Comparison of ENCODE assay signal across 24 cellular contexts in the genomic region with DNA sequence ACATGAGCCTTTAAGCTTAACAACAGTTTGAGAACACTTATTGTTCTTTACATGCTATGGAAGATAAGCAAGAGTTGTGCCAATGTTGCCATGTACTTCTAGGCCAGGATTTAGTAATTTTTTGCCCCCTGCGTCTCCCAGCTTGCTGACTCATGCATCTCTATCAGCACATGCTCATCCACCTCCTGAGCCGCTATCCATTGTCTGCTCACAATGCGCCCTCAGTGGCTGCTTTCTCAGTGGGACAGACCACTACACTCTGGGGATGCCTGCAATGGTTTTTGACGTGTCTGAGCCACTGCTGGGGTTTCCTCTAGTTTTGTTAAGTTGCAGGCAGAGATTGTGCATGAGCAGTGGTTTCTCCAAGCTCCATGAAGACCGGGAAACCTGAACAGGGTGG. TPM values are rescaled to one million over a fixed set of nuclear protein-coding genes. Genes with fewer than 3 reads are reported as not detected.
DNase-seq lines count a peak whose midpoint lies in the region; FAIRE-seq and TF ChIP-seq lines count a peak whose summit lies in the region.
"Had no signal": no experiment of that assay in that cellular context is flagged by ENCODE, and none has a peak within 500 bp of the region (broad histone marks: within the 10 kb centered on the region; RNA-seq: fewer than 3 reads in every experiment).

No MANE protein-coding gene starts in this region.

- no peak overlapping the region for H3K9ac ChIP-seq in astrocyte (ENCODE audit: low read length)

- H3K79me2 ChIP-seq in astrocyte (ENCODE audit: insufficient read depth, low read length) = peaks cover 55% of the 10 kb centered on the region

- DNase-seq in activated CD4-positive, alpha-beta T cell treated with anti-CD3 and anti-CD28 coated beads, Interleukin-2, amount 10 ng/mL, durations not matched to agents 24 days and 14 days = no peak
- DNase-seq in activated CD4-positive, alpha-beta T cell treated with anti-CD3 and anti-CD28 coated beads for 1 hour = no peak
- DNase-seq in astrocyte (ENCODE audit: low read depth) (peak; percentile 20), globus pallidus (ENCODE audit: low spot score) (peak; percentile 53), smooth muscle cell of the brain vasculature (ENCODE audit: low read depth, low spot score) (peak; percentile 13), cortex of kidney (lab: John Stamatoyannopoulos, UW) (no peak), frontal cortex (ENCODE audit: low spot score in 2 of 2) (no peak), amniotic stem cell (lab: John Stamatoyannopoulos, UW) (no peak)
- DNase-seq: activated CD8-positive, alpha-beta memory T cell treated with anti-CD3 and anti-CD28 coated beads for 24 hours; BE2C; lower lobe of right lung; NCI-H1694 treated with DMSO at 0.1 percent for 48 hours; NCI-H345; retina; Right ventricle myocardium superior; spleen; stimulated activated CD4-positive, alpha-beta T cell treated with anti-CD3 and anti-CD28 coated beads, Interleukin-4, amount 100 ng/mL, for 1 hour; stimulated activated naive CD8-positive, alpha-beta T cell treated with anti-CD3 and anti-CD28 coated beads, Interleukin-15, Interleukin-2, amounts not matched to agents 100 U/mL and 50 U/mL, for 24 hours had no signal

- H2AFZ ChIP-seq in astrocyte (ENCODE audit: low read depth, low read length) = no peak overlapping the region
- H2AFZ ChIP-seq: hepatocyte had no signal

- no peaks in the 10 kb centered on the region for H3K27me3 Mint-ChIP-seq in activated CD4-positive, alpha-beta T cell treated with anti-CD3 and anti-CD28 coated beads, Interleukin-2, amount 10 ng/mL, durations not matched to agents 24 days and 14 days
- no peaks in the 10 kb centered on the region for H3K27me3 Mint-ChIP-seq in astrocyte (ENCODE audit: low read depth, unreplicated experiment)
- H3K27me3 Mint-ChIP-seq: activated naive CD4-positive, alpha-beta T cell treated with anti-CD3 and anti-CD28 coated beads, Interleukin-2, amount 50 U/mL, for 24 hours had no signal

- H3K27me3 ChIP-seq in astrocyte (ENCODE audit: insufficient read depth, low read length) = no peaks in the 10 kb centered on the region
- H3K27me3 ChIP-seq: BE2C, hepatocyte, spleen, tibial nerve had no signal

- intact Hi-C loops in activated CD4-positive, alpha-beta T cell treated with anti-CD3 and anti-CD28 coated beads, Interleukin-2, amount 10 ng/mL, durations not matched to agents 24 days and 14 days (cut with micrococcal nuclease) = no loop called here

- no peak overlapping the region for H3K4me2 ChIP-seq in astrocyte (ENCODE audit: low read length)
- H3K4me2 ChIP-seq: hepatocyte had no signal

- H3K4me1 Mint-ChIP-seq in activated CD4-positive, alpha-beta T cell treated with anti-CD3 and anti-CD28 coated beads, Interleukin-2, amount 10 ng/mL, durations not matched to agents 24 days and 14 days = peaks cover 8% of the 10 kb centered on the region
- H3K4me1 Mint-ChIP-seq in astrocyte (ENCODE audit: low read depth, unreplicated experiment) = peaks cover 11% of the 10 kb centered on the region

- peaks cover 6% of the 10 kb centered on the region for H3K4me1 ChIP-seq in astrocyte (ENCODE audit: insufficient read depth, low read length)
- H3K4me1 ChIP-seq: BE2C, lower lobe of right lung had no signal

- H3K4me3 ChIP-seq in astrocyte (ENCODE audit: insufficient read depth, low read depth, low read length) = no peak overlapping the region
- H3K4me3 ChIP-seq: hepatocyte, lower lobe of right lung, spleen, tibial nerve had no signal

- peaks cover 54% of the 10 kb centered on the region for H4K20me1 ChIP-seq in astrocyte (ENCODE audit: insufficient read depth, low read length)

- no peaks in the 10 kb centered on the region for H3K9me3 Mint-ChIP-seq in activated CD4-positive, alpha-beta T cell treated with anti-CD3 and anti-CD28 coated beads, Interleukin-2, amount 10 ng/mL, durations not matched to agents 24 days and 14 days
- H3K9me3 Mint-ChIP-seq in astrocyte (ENCODE audit: unreplicated experiment) = no peaks in the 10 kb centered on the region
- H3K9me3 Mint-ChIP-seq: activated naive CD4-positive, alpha-beta T cell treated with anti-CD3 and anti-CD28 coated beads, Interleukin-2, amount 50 U/mL, for 24 hours had no signal

- FAIRE-seq in astrocyte (lab: Jason Lieb, UNC) (no peak), frontal cortex (lab: Jason Lieb, UNC) (no peak)
- FAIRE-seq: endothelial cell of umbilical vein, GM19239, islet of Langerhans had no signal

- peaks cover 16% of the 10 kb centered on the region for H3K36me3 ChIP-seq in astrocyte (ENCODE audit: insufficient read depth, low read length)

- H3K4me3 Mint-ChIP-seq in activated CD4-positive, alpha-beta T cell treated with anti-CD3 and anti-CD28 coated beads, Interleukin-2, amount 10 ng/mL, durations not matched to agents 24 days and 14 days = no peak overlapping the region
- H3K4me3 Mint-ChIP-seq in astrocyte (ENCODE audit: unreplicated experiment) = no peak overlapping the region
- H3K4me3 Mint-ChIP-seq: activated naive CD4-positive, alpha-beta T cell treated with anti-CD3 and anti-CD28 coated beads, Interleukin-2, amount 50 U/mL, for 24 hours had no signal

- no peak for TF ChIP-seq CTCF in astrocyte (IDR thresholded peaks at IDR 0.05; ENCODE audit: insufficient read depth, low read depth, low read length)

- H3K36me3 Mint-ChIP-seq in activated CD4-positive, alpha-beta T cell treated with anti-CD3 and anti-CD28 coated beads, Interleukin-2, amount 10 ng/mL, durations not matched to agents 24 days and 14 days (ENCODE audit: low read depth) = peaks cover 62% of the 10 kb centered on the region
- peaks cover 13% of the 10 kb centered on the region for H3K36me3 Mint-ChIP-seq in astrocyte (ENCODE audit: low read depth, unreplicated experiment)

- H3K27ac Mint-ChIP-seq in activated CD4-positive, alpha-beta T cell treated with anti-CD3 and anti-CD28 coated beads, Interleukin-2, amount 10 ng/mL, durations not matched to agents 24 days and 14 days = peak overlapping the region; percentile 49
- peak overlapping the region; percentile 15 for H3K27ac Mint-ChIP-seq in astrocyte (ENCODE audit: unreplicated experiment)
- H3K27ac Mint-ChIP-seq: activated naive CD4-positive, alpha-beta T cell treated with anti-CD3 and anti-CD28 coated beads, Interleukin-2, amount 50 U/mL, for 24 hours had no signal

- H3K27ac ChIP-seq in astrocyte (ENCODE audit: low read depth, low read length) = no peak overlapping the region
- H3K27ac ChIP-seq: hepatocyte, lower lobe of right lung, spleen, tibial nerve had no signal

- no peaks in the 10 kb centered on the region for H3K9me3 ChIP-seq in astrocyte (ENCODE audit: insufficient read depth, low read depth, low read length)
- H3K9me3 ChIP-seq: BE2C, lower lobe of right lung, spleen, tibial nerve had no signal

RNA-seq across cellular contexts. Expression of a gene that starts 50.9 kb away (rescaled TPM):
- 22.4 and 25.0 TPM in 2 replicates for total RNA-seq in activated CD4-positive, alpha-beta T cell treated with anti-CD3 and anti-CD28 coated beads, Interleukin-2, amount 10 ng/mL, durations not matched to agents 24 days and 14 days
- 12.1 and 12.3 TPM in 2 replicates for total RNA-seq in astrocyte
- total RNA-seq in frontal cortex = 31.8 TPM

Comparison
In these comparisons a context has a peak if more than half of its experiments do, and no peak if none do; other contexts are left out.
1. DNase-seq: peak in astrocyte (single experiment), globus pallidus (single experiment) and smooth muscle cell of the brain vasculature (single experiment); none in activated CD4-positive, alpha-beta T cell treated with anti-CD3 and anti-CD28 coated beads, Interleukin-2, amount 10 ng/mL, durations not matched to agents 24 days and 14 days (single experiment), activated CD4-positive, alpha-beta T cell treated with anti-CD3 and anti-CD28 coated beads for 1 hour (single experiment), cortex of kidney (single experiment), frontal cortex (0 of 2) and amniotic stem cell (single experiment).